Comparison of ENCODE assay signal across 20 cellular contexts in genomic region chr13:53064721-53065120, GRCh38. TPM values are rescaled to one million over a fixed set of nuclear protein-coding genes. Genes with fewer than 3 reads are reported as not detected.
DNase-seq lines count a peak whose midpoint lies in the region; TF ChIP-seq lines count a peak whose summit lies in the region.
"Had no signal": no experiment of that assay in that cellular context is flagged by ENCODE, and none has a peak within 500 bp of the region (broad histone marks: within the 10 kb centered on the region; RNA-seq: fewer than 3 reads in every experiment).

No MANE protein-coding gene starts in this region.

- H3K36me3 Mint-ChIP-seq in glutamatergic neuron (ENCODE audit: unreplicated experiment), result no peaks in the 10 kb centered on the region
- no peaks in the 10 kb centered on the region for H3K36me3 Mint-ChIP-seq in T-helper 2 cell treated with Interferon-gamma antibody and Interleukin-4, amounts not matched to agents 5 μg/mL and 100 μg/mL, for 36 hours (ENCODE audit: low read depth)
- H3K36me3 Mint-ChIP-seq: immature natural killer cell had no signal

- no peaks in the 10 kb centered on the region for H3K36me3 ChIP-seq in effector memory CD4-positive, alpha-beta T cell (ENCODE audit: control insufficient read depth, insufficient read depth, low read length)
- H3K36me3 ChIP-seq: right lobe of liver, tibial artery had no signal

- no peak overlapping the region for H3K4me3 ChIP-seq in effector memory CD4-positive, alpha-beta T cell (ENCODE audit: insufficient read depth, low read depth, low read length, poor library complexity, severe bottlenecking)
- H3K4me3 ChIP-seq: right lobe of liver, tibial artery had no signal

- peaks cover 5% of the 10 kb centered on the region for H3K27me3 Mint-ChIP-seq in glutamatergic neuron (ENCODE audit: unreplicated experiment)
- H3K27me3 Mint-ChIP-seq in T-helper 2 cell treated with Interferon-gamma antibody and Interleukin-4, amounts not matched to agents 5 μg/mL and 100 μg/mL, for 36 hours (ENCODE audit: low read depth), result no peaks in the 10 kb centered on the region

- H3K4me1 Mint-ChIP-seq in glutamatergic neuron (ENCODE audit: low read depth, unreplicated experiment), result peaks cover 38% of the 10 kb centered on the region
- no peaks in the 10 kb centered on the region for H3K4me1 Mint-ChIP-seq in T-helper 2 cell treated with Interferon-gamma antibody and Interleukin-4, amounts not matched to agents 5 μg/mL and 100 μg/mL, for 36 hours (ENCODE audit: low read depth)
- H3K4me1 Mint-ChIP-seq: immature natural killer cell had no signal

- H3K9me3 ChIP-seq in effector memory CD4-positive, alpha-beta T cell (ENCODE audit: control insufficient read depth, low read length), result no peaks in the 10 kb centered on the region
- H3K9me3 ChIP-seq: right lobe of liver, tibial artery had no signal

- no peaks in the 10 kb centered on the region for H3K27me3 ChIP-seq in effector memory CD4-positive, alpha-beta T cell (replicated peaks; ENCODE audit: control insufficient read depth, insufficient read depth, low read length, poor library complexity, severe bottlenecking)
- H3K27me3 ChIP-seq: foreskin keratinocyte, right lobe of liver, tibial artery had no signal

- DNase-seq in D341Med (ENCODE audit: low spot score) (peak; percentile 84), NCI-H1105 (lab: John Stamatoyannopoulos, UW) (peak; percentile 72), NCI-H345 treated with DMSO at 0.1 percent for 48 hours (lab: John Stamatoyannopoulos, UW; ENCODE audit: unreplicated experiment) (peak; percentile 48), glutamatergic neuron (no peak), RPMI8226 (no peak)
- DNase-seq in effector memory CD4-positive, alpha-beta T cell, result no peak
- DNase-seq in activated CD4-positive, CD25-positive, alpha-beta regulatory T cell treated with anti-CD3 and anti-CD28 coated beads, Interleukin-2, amount 50 U/mL, for 72 hours, result no peak
- DNase-seq in T-helper 2 cell treated with Interferon-gamma antibody and Interleukin-4, amounts not matched to agents 5 μg/mL and 100 μg/mL, for 36 hours (ENCODE audit: low spot score), result no peak
- DNase-seq: activated CD4-positive, alpha-beta T cell treated with anti-CD3 and anti-CD28 coated beads, Interleukin-2, amount 50 U/mL, for 4 hours; activated T-cell treated with anti-CD3 and anti-CD28 coated beads, Interleukin-2, amount 50 U/mL, for 48 hours; central memory CD4-positive, alpha-beta T cell; foreskin keratinocyte; immature natural killer cell; Karpas-422; mesendoderm; NCI-H510A; right lobe of liver; stimulated activated CD4-positive, alpha-beta T cell treated with anti-CD3 and anti-CD28 coated beads, Interleukin-4, amount 100 ng/mL, for 24 hours; tibial artery had no signal

- peaks cover 7% of the 10 kb centered on the region for H3K9me3 Mint-ChIP-seq in glutamatergic neuron (ENCODE audit: unreplicated experiment)
- H3K9me3 Mint-ChIP-seq in T-helper 2 cell treated with Interferon-gamma antibody and Interleukin-4, amounts not matched to agents 5 μg/mL and 100 μg/mL, for 36 hours, result no peaks in the 10 kb centered on the region
- H3K9me3 Mint-ChIP-seq: immature natural killer cell, neural crest cell had no signal

- peak overlapping the region; percentile 67 for H3K27ac Mint-ChIP-seq in glutamatergic neuron (ENCODE audit: unreplicated experiment)
- no peak overlapping the region for H3K27ac Mint-ChIP-seq in T-helper 2 cell treated with Interferon-gamma antibody and Interleukin-4, amounts not matched to agents 5 μg/mL and 100 μg/mL, for 36 hours
- H3K27ac Mint-ChIP-seq: immature natural killer cell had no signal

- no peak for TF ChIP-seq CTCF in glutamatergic neuron (IDR thresholded peaks at IDR 0.05; ENCODE audit: partially characterized antibody, unreplicated experiment)

- no peaks in the 10 kb centered on the region for H3K4me1 ChIP-seq in effector memory CD4-positive, alpha-beta T cell (ENCODE audit: control insufficient read depth, insufficient read depth, low read length, poor library complexity, severe bottlenecking)
- H3K4me1 ChIP-seq: foreskin keratinocyte, right lobe of liver, tibial artery had no signal

- H3K27ac ChIP-seq in effector memory CD4-positive, alpha-beta T cell (ENCODE audit: insufficient read depth, low read length, poor library complexity, severe bottlenecking), result no peak overlapping the region
- H3K27ac ChIP-seq: foreskin keratinocyte, right lobe of liver, tibial artery had no signal

- H3K4me3 Mint-ChIP-seq in glutamatergic neuron (ENCODE audit: unreplicated experiment), result no peak overlapping the region
- H3K4me3 Mint-ChIP-seq in T-helper 2 cell treated with Interferon-gamma antibody and Interleukin-4, amounts not matched to agents 5 μg/mL and 100 μg/mL, for 36 hours, result no peak overlapping the region
- H3K4me3 Mint-ChIP-seq: immature natural killer cell, neural crest cell had no signal

RNA-seq across cellular contexts. Expression of gene OLFM4, which starts 36.1 kb away (rescaled TPM):
- 0.15 TPM for total RNA-seq in glutamatergic neuron (ENCODE audit: unreplicated experiment)
- total RNA-seq: foreskin keratinocyte, neural crest cell had no signal

Comparison
In these comparisons a context has a peak if more than half of its experiments do, and no peak if none do; other contexts are left out.
1. DNase-seq: peak in D341Med (single experiment), NCI-H1105 (single experiment) and NCI-H345 treated with DMSO at 0.1 percent for 48 hours (single experiment); none in glutamatergic neuron (single experiment), effector memory CD4-positive, alpha-beta T cell (0 of 3), activated CD4-positive, CD25-positive, alpha-beta regulatory T cell treated with anti-CD3 and anti-CD28 coated beads, Interleukin-2, amount 50 U/mL, for 72 hours (single experiment), T-helper 2 cell treated with Interferon-gamma antibody and Interleukin-4, amounts not matched to agents 5 μg/mL and 100 μg/mL, for 36 hours (single experiment) and RPMI8226 (single experiment).